10 cellular contexts compared by ENCODE assay signal in the genomic region with DNA sequence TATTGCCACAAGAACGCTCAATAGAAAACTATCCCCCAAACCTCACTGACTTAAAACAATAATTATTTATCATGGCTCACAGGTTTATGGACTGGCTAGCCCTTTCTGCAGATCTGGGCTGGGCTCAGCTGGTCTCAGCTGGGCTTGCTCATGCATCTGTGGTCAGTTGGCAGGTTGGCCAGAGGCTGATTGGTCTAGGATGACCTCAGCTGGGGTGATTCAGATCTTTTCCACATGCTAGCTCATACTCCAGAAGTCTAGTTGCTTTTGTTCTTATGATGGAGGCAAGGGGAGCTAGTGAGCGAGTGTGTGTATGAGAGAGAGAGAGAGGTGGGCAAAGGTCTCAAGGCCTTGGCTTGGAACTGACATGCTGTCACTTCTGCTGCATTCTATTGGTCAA.
DNase-seq lines count a peak whose midpoint lies in the region; ATAC-seq and TF ChIP-seq lines count a peak whose summit lies in the region.
"Had no signal": no experiment of that assay in that cellular context is flagged by ENCODE, and none has a peak within 500 bp of the region (broad histone marks: within the 10 kb centered on the region; RNA-seq: fewer than 3 reads in every experiment).

No MANE protein-coding gene starts in this region.

- no TSS peak for BruUV-seq in IMR-90 (replicated peaks; lab: Mats Ljungman, UMichigan)

- no peak overlapping the region for H3K14ac ChIP-seq in IMR-90 (replicated peaks; ENCODE audit: low read depth, low read length)

- H4K20me1 ChIP-seq in IMR-90 (ENCODE audit: insufficient read depth, low read length), result no peaks in the 10 kb centered on the region

- ATAC-seq in IMR-90 (ENCODE audit: low read depth), result 0 out of 2 replicates have a peak, but pooled peaks have one; percentile 17
- no peak for ATAC-seq in GM19463 (IDR thresholded peaks at IDR 0.05; ENCODE audit: unreplicated experiment)

- no peak overlapping the region for H2BK20ac ChIP-seq in IMR-90 (ENCODE audit: low read depth, low read length)

- no peak overlapping the region for H4K91ac ChIP-seq in IMR-90 (ENCODE audit: insufficient read depth, low read depth, low read length)

- no peaks in the 10 kb centered on the region for H3K9me1 ChIP-seq in IMR-90 (ENCODE audit: insufficient read depth, low read length)

- dilution Hi-C loops in IMR-90 (cut with HindIII; ENCODE audit: low sequenced_read_pairs, unreplicated experiment), result no loop called here

- CTCF ChIA-PET in IMR-90 (lab: Yijun Ruan, JAX), result interaction anchor here (0.6 kb wide), 1 partner anchor 102 kb away, joined by 5 read pairs; no protein-coding TSS in a partner anchor

- H2BK120ac ChIP-seq in IMR-90 (ENCODE audit: low read depth, low read length), result no peak overlapping the region

- no peak overlapping the region for H4K8ac ChIP-seq in IMR-90 (ENCODE audit: low read depth in 2 of 2, low read length in 2 of 2)

- no peaks in the 10 kb centered on the region for H3K36me3 ChIP-seq in IMR-90 (ENCODE audit: control insufficient read depth, insufficient read depth, low read length)
- H3K36me3 ChIP-seq in ectodermal cell (ENCODE audit: control insufficient read depth, insufficient read depth, low read length), result no peaks in the 10 kb centered on the region
- H3K36me3 ChIP-seq in uterus, result no peaks in the 10 kb centered on the region

- no peak for TF ChIP-seq CTCF in IMR-90 (conservative IDR thresholded peaks at IDR 0.05; ENCODE audit: low read depth, low read length)
- no peak for TF ChIP-seq CTCF in uterus (IDR thresholded peaks at IDR 0.05)

- POLR2A ChIA-PET in IMR-90 (lab: Charles Lee; ENCODE audit: unreplicated experiment), result no interaction called here

- no peak overlapping the region for H4K5ac ChIP-seq in IMR-90 (ENCODE audit: low read depth, low read length)

- H2AFZ ChIP-seq in IMR-90 (replicated peaks; ENCODE audit: low read length, poor library complexity), result no peak overlapping the region

- no peak overlapping the region for H3K23ac ChIP-seq in IMR-90 (ENCODE audit: low read depth, low read length)

- H3K27me3 ChIP-seq in IMR-90 (ENCODE audit: control insufficient read depth, insufficient read depth, low read length), result no peaks in the 10 kb centered on the region
- no peaks in the 10 kb centered on the region for H3K27me3 ChIP-seq in ectodermal cell (ENCODE audit: control insufficient read depth, insufficient read depth, low read length, poor library complexity, severe bottlenecking)
- H3K27me3 ChIP-seq in uterus, result no peaks in the 10 kb centered on the region

- no peaks in the 10 kb centered on the region for H3K79me1 ChIP-seq in IMR-90 (ENCODE audit: low read depth in 1 of 2, low read length in 2 of 2)

- no peak overlapping the region for H3K9ac ChIP-seq in IMR-90 (ENCODE audit: low read depth, low read length)

- no peak overlapping the region for H3K4me3 ChIP-seq in IMR-90 (ENCODE audit: insufficient read depth, low read depth, low read length)
- no peak overlapping the region for H3K4me3 ChIP-seq in ectodermal cell (ENCODE audit: insufficient read depth, low read depth, low read length)
- H3K4me3 ChIP-seq in uterus, result no peak overlapping the region

- DNase-seq in IMR-90 (peak; percentile 48), left kidney (ENCODE audit: low read depth, low spot score) (peak; percentile 24), uterus (no peak), NCI-H1694 treated with DMSO at 0.1 percent for 48 hours (lab: John Stamatoyannopoulos, UW) (no peak), DMS114 treated with DMSO at 0.1 percent for 48 hours (lab: John Stamatoyannopoulos, UW; ENCODE audit: unreplicated experiment) (no peak)
- DNase-seq: NCI-H2081 treated with DMSO at 0.1 percent for 48 hours had no signal

- H3K56ac ChIP-seq in IMR-90 (ENCODE audit: extremely low read depth, insufficient read depth, low read length), result no peak overlapping the region

- in situ Hi-C loops in IMR-90 (cut with MboI; ENCODE audit: low sequenced_read_pairs), result no loop called here

- H3K18ac ChIP-seq in IMR-90 (ENCODE audit: low read depth, low read length), result no peak overlapping the region

- H2AK9ac ChIP-seq in IMR-90 (replicated peaks; ENCODE audit: low read depth, low read length, poor library complexity), result no peak overlapping the region

- no peaks in the 10 kb centered on the region for H3K4me1 ChIP-seq in IMR-90 (ENCODE audit: control insufficient read depth, insufficient read depth, low read length)
- peaks cover 12% of the 10 kb centered on the region for H3K4me1 ChIP-seq in ectodermal cell (ENCODE audit: control insufficient read depth, insufficient read depth, low read length)
- no peaks in the 10 kb centered on the region for H3K4me1 ChIP-seq in uterus

- H3K27ac ChIP-seq in IMR-90 (ENCODE audit: insufficient read depth, low read length) (no peak overlapping the region), ectodermal cell (ENCODE audit: insufficient read depth, low read depth, low read length, poor library complexity, severe bottlenecking) (peak overlapping the region; percentile 72), temporal lobe (ENCODE audit: low read depth, low read length) (peak overlapping the region; percentile 97), uterus (peak overlapping the region in 1 of 2 donors; percentile 6)
- H3K27ac ChIP-seq: HL-60 had no signal

- TF ChIP-seq POLR2A in IMR-90 (IDR thresholded peaks at IDR 0.05; ENCODE audit: low read depth, low read length) (no peak), uterus (IDR thresholded peaks at IDR 0.05) (no peak)

- no peak overlapping the region for H2AK5ac ChIP-seq in IMR-90 (ENCODE audit: low read depth, low read length)

- no peak overlapping the region for H2BK15ac ChIP-seq in IMR-90 (ENCODE audit: low read depth, low read length)

- H3K4me2 ChIP-seq in IMR-90 (ENCODE audit: low read depth, low read length), result no peak overlapping the region

- 20% methylated on average over 1 of the region's 2 CpGs; no CpG with 5 or more reads in 1 of the 2 experiments for WGBS in IMR-90 (ENCODE audit: extremely low coverage in 2 of 2, insufficient read length in 1 of 2), 2 experiments
- WGBS in ectodermal cell, 2 experiments, result 86 to 96% methylated on average over 2 of the region's 2 CpGs

- no peaks in the 10 kb centered on the region; the same call in 1 of the 2 replicates for H3K9me3 ChIP-seq in IMR-90 (ENCODE audit: control insufficient read depth, insufficient read depth, low read length)
- H3K9me3 ChIP-seq in ectodermal cell (ENCODE audit: control insufficient read depth, low read length), result no peaks in the 10 kb centered on the region
- H3K9me3 ChIP-seq in uterus, result no peaks in the 10 kb centered on the region

- no peak for TF ChIP-seq RAD21 in IMR-90 (IDR thresholded peaks at IDR 0.05; ENCODE audit: low read length)

- H3K4ac ChIP-seq in IMR-90 (ENCODE audit: low read depth, low read length), result no peak overlapping the region

- intact Hi-C loops in IMR-90 (cut with micrococcal nuclease) (no loop called here), uterus (cut with DNase I; ENCODE audit: low total_unique reads) (no loop called here)

- H2BK5ac ChIP-seq in IMR-90 (ENCODE audit: low read depth, low read length, poor library complexity, severe bottlenecking), result no peak overlapping the region

TF ChIP-seq in IMR-90, 13 proteins besides CTCF, POLR2A, EP300 and RAD21:
- TF ChIP-seq MXI1 (IDR thresholded peaks at IDR 0.05; ENCODE audit: borderline replicate concordance, low read depth, low read length), result no peak
- TF ChIP-seq, protein P1, sequence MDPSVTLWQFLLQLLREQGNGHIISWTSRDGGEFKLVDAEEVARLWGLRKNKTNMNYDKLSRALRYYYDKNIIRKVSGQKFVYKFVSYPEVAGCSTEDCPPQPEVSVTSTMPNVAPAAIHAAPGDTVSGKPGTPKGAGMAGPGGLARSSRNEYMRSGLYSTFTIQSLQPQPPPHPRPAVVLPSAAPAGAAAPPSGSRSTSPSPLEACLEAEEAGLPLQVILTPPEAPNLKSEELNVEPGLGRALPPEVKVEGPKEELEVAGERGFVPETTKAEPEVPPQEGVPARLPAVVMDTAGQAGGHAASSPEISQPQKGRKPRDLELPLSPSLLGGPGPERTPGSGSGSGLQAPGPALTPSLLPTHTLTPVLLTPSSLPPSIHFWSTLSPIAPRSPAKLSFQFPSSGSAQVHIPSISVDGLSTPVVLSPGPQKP (IDR thresholded peaks at IDR 0.05; ENCODE audit: borderline replicate concordance, low read depth, low read length), result no peak
- TF ChIP-seq CEBPB (IDR thresholded peaks at IDR 0.05; ENCODE audit: low read depth, low read length), result no peak
- TF ChIP-seq FOS (IDR thresholded peaks at IDR 0.05; ENCODE audit: low read depth, low read length), result no peak
- no peak for TF ChIP-seq SMC3 (IDR thresholded peaks at IDR 0.05; ENCODE audit: low read depth, low read length)

Comparison
In these comparisons a context has a peak if more than half of its experiments do, and no peak if none do; other contexts are left out.
1. DNase-seq: peak in IMR-90 (single experiment) and left kidney (single experiment); none in uterus (0 of 2), NCI-H1694 treated with DMSO at 0.1 percent for 48 hours (single experiment) and DMS114 treated with DMSO at 0.1 percent for 48 hours (single experiment).